ENCODE assay signal across 8 cellular contexts in the genomic region with DNA sequence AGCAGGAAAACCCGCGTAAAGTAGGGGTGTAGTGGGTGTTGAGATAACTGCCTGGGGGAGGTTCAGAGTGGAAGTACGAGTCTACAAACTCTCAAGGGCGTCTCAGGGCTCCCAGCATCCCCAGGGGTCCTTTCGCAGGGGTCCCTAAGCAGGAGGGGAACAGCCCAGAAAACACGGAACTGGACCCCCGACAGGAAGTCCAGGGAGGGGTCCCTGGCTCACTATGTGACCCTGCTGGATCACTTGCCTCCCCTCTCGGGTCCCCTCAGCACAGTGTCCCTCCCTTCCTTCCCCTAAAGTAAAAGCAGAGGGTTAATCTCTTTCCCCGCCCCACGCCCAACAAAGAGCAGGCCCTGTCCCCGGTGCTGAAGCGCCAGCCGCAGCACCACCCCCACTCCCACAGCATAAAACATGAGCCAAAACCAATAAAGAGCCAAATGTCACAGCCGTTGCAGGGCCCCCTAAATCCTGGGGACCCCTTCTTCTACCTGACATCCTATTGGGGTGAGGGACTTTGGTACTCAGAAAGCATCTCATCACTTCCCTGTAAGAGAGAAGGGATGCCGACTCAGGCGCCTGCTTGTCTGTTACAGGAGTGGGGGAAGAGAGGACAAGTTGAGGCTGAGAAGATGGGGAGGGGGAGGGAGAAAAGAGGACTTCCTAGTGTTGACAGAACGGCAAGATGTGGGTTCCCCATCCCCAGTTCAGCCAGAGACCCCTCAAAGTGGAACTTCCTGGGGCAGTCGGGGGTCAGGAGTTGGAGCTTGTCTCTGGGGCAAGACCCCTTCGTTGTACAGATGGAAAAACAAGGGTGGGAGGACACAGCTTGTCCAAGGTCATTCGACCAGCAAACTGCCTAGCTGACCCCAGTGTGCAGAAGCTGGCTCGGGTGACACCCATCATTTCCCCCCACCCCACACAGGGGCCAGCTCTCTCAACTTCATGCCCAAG. TPM values are rescaled to one million over a fixed set of nuclear protein-coding genes. Genes with fewer than 3 reads are reported as not detected.
DNase-seq lines count a peak whose midpoint lies in the region; ATAC-seq and TF ChIP-seq lines count a peak whose summit lies in the region.

No MANE protein-coding gene starts in this region.

- H3K79me2 ChIP-seq in DND-41 (ENCODE audit: insufficient read depth, low read length) = no peaks in the 10 kb centered on the region

- POLR2A ChIA-PET in naive thymus-derived CD8-positive, alpha-beta T cell (lab: Charles Lee) = no interaction called here

- intact Hi-C loops in adrenal gland (cut with DNase I) = no loop called here

- peaks cover 14 to 59% (median 47%) of the 10 kb centered on the region in 5 donors for H3K27me3 Mint-ChIP-seq in naive thymus-derived CD8-positive, alpha-beta T cell

- DNase-seq in DND-41 = peak; percentile 77
- peak; percentile 42 for DNase-seq in NB4 (ENCODE audit: low read depth)
- peak; percentile 47 to 68 (median 51) for DNase-seq in adrenal gland
- peak in 7 of 10 donors; percentile 6 to 49 (median 20) for DNase-seq in naive thymus-derived CD8-positive, alpha-beta T cell
- DNase-seq in cerebellum (ENCODE audit: low spot score) = no peak
- no peak for DNase-seq in occipital lobe (lab: John Stamatoyannopoulos, UW)
- DNase-seq in T-helper 9 cell = no peak
- no peak for DNase-seq in NCI-H128 (lab: John Stamatoyannopoulos, UW; ENCODE audit: unreplicated experiment)

- no peak for TF ChIP-seq POLR2A in NB4 (IDR thresholded peaks at IDR 0.05; ENCODE audit: extremely low read depth, insufficient read length)
- TF ChIP-seq POLR2A in adrenal gland (IDR thresholded peaks at IDR 0.05) = no peak

- H3K4me1 ChIP-seq in DND-41 (ENCODE audit: insufficient read depth, low read length) (peaks cover 12% of the 10 kb centered on the region; the same call in 1 of the 2 replicates), adrenal gland (replicated peaks in 1 of 2) (peaks cover 42 to 46% of the 10 kb centered on the region in 2 donors)

- H2AFZ ChIP-seq in DND-41 (ENCODE audit: low read depth, low read length) = no peak overlapping the region

- H3K27me3 ChIP-seq in DND-41 (ENCODE audit: insufficient read depth, low read length, poor library complexity) (no peaks in the 10 kb centered on the region), adrenal gland (no peaks in the 10 kb centered on the region)

- no peak overlapping the region for H3K27ac ChIP-seq in DND-41 (ENCODE audit: low read length)
- peak overlapping the region in 1 of 5 donors; percentile 10 for H3K27ac ChIP-seq in adrenal gland

- H3K9ac ChIP-seq in DND-41 (ENCODE audit: low read depth, low read length) = no peak overlapping the region

- TF ChIP-seq CTCF in DND-41 (IDR thresholded peaks at IDR 0.05; ENCODE audit: borderline replicate concordance, extremely low read depth, low read length, poor library complexity, severe bottlenecking) (no peak), NB4 (IDR thresholded peaks at IDR 0.05; ENCODE audit: low read depth, low read length) (no peak), adrenal gland (IDR thresholded peaks at IDR 0.05) (no peak)

- peaks cover 10 to 26% (median 20%) of the 10 kb centered on the region in 4 donors for H3K4me1 Mint-ChIP-seq in naive thymus-derived CD8-positive, alpha-beta T cell

- ATAC-seq in DND-41 (ENCODE audit: insufficient read depth, low read depth) = peak; percentile 99
- ATAC-seq in naive thymus-derived CD8-positive, alpha-beta T cell = peak; percentile 49 to 79

- WGBS in adrenal gland, 4 donors = 24 to 30% (median 26%) methylated on average over 14 to 21 of the region's 21 CpGs

- H4K20me1 ChIP-seq in DND-41 (ENCODE audit: insufficient read depth, low read length) = peaks cover 13% of the 10 kb centered on the region

- peaks cover 0 to 2% (median 0%) of the 10 kb centered on the region in 9 donors for H3K9me3 Mint-ChIP-seq in naive thymus-derived CD8-positive, alpha-beta T cell

- H3K4me3 ChIP-seq in DND-41 (ENCODE audit: low read depth in 1 of 2, low read length in 2 of 2) (no peak overlapping the region), NB4 (ENCODE audit: low read depth, low read length) (no peak overlapping the region), adrenal gland (no peak overlapping the region)

- peak overlapping the region in 1 of 10 donors; percentile 34 for H3K27ac Mint-ChIP-seq in naive thymus-derived CD8-positive, alpha-beta T cell

- H3K36me3 Mint-ChIP-seq in naive thymus-derived CD8-positive, alpha-beta T cell = peaks cover 0 to 5% (median 2%) of the 10 kb centered on the region in 3 donors

- no peaks in the 10 kb centered on the region for H3K9me3 ChIP-seq in DND-41 (ENCODE audit: insufficient read depth, low read length, severe bottlenecking)
- no peaks in the 10 kb centered on the region for H3K9me3 ChIP-seq in adrenal gland (replicated peaks in 1 of 3)

- peak overlapping the region in 4 of 10 donors; percentile 18 to 67 (median 44) for H3K4me3 Mint-ChIP-seq in naive thymus-derived CD8-positive, alpha-beta T cell

- H3K4me2 ChIP-seq in DND-41 (ENCODE audit: insufficient read depth, low read length) = peak overlapping the region; percentile 46

- no peaks in the 10 kb centered on the region for H3K36me3 ChIP-seq in DND-41 (ENCODE audit: insufficient read depth, low read length)
- no peaks in the 10 kb centered on the region for H3K36me3 ChIP-seq in adrenal gland (replicated peaks in 1 of 2)

RNA-seq across cellular contexts. Expression of a gene that starts 1.4 kb away (rescaled TPM):
- total RNA-seq in adrenal gland (10 to 100 TPM; 18.6 to 35.6 (median 22.0) TPM), cerebellum (0.73 TPM), occipital lobe (0.47 TPM)
- 10 to 100 TPM; 11.9 to 81.1 (median 19.5) TPM for polyA plus RNA-seq in adrenal gland
- under 1 TPM; 0.31 to 0.47 TPM for total RNA-seq in naive thymus-derived CD8-positive, alpha-beta T cell
- polyA plus RNA-seq in naive thymus-derived CD8-positive, alpha-beta T cell = under 1 TPM; 0.27 to 0.67 (median 0.52) TPM

RNA-seq across cellular contexts. Expression of a gene that starts 40.2 kb away (rescaled TPM):
- total RNA-seq in adrenal gland (not detected), cerebellum (not detected), occipital lobe (not detected)
- polyA plus RNA-seq in adrenal gland = not detected
- total RNA-seq in naive thymus-derived CD8-positive, alpha-beta T cell = not detected
- under 1 TPM in 1 of 3 donors, not detected in 2; 0.11 TPM for polyA plus RNA-seq in naive thymus-derived CD8-positive, alpha-beta T cell

Comparison
In these comparisons a context has a peak if more than half of its experiments do, and no peak if none do; other contexts are left out.
1. DNase-seq: peak in DND-41 (single experiment), NB4 (single experiment), adrenal gland (7 of 7) and naive thymus-derived CD8-positive, alpha-beta T cell (7 of 10); none in cerebellum (single experiment), occipital lobe (single experiment), T-helper 9 cell (single experiment) and NCI-H128 (single experiment).
2. RNA of a gene that starts 1.4 kb away (total RNA-seq): 18.6 to 35.6 TPM in adrenal gland; 0.73 TPM in cerebellum (single experiment), 0.47 TPM in occipital lobe (single experiment) and 0.31 to 0.47 TPM in naive thymus-derived CD8-positive, alpha-beta T cell; every median in the first group is over 10 times any median in the second.